Comparison of ENCODE assay signal across 8 cellular contexts in the genomic region with DNA sequence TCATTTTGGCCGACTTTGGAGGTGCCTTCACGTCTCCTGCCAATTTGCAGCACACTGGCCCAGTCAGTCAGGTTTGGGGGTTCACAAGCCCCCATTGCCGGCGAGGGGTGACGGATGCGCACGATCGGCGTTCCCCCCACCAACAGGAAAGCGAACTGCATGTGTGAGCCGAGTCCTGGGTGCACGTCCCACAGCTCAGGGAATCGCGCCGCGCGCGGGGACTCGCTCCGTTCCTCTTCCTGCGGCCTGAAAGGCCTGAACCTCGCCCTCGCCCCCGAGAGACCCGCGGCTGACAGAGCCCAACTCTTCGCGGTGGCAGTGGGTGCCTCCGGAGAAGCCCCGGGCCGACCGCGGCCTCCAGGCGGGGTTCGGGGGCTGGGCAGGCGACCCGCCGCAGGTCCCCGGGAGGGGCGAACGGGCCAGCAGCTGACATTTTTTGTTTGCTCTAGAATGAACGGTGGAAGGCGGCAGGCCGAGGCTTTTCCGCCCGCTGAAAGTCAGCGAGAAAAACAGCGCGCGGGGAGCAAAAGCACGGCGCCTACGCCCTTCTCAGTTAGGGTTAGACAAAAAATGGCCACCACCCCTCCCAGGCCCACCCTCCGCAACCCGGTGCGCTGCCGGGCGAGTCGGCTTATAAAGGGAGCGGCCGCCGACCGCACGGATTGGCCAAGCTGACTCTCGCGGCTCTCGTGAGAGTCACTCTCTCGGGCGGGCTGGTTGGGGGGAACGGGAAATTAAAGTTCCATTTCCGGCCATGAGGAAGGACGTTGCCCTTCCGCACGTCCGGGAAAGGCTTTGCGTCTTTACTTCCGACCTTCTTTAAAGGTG. TPM values are rescaled to one million over a fixed set of nuclear protein-coding genes. Genes with fewer than 3 reads are reported as not detected.
A peak's percentile ranks its signal among the peaks of the same experiment; 100 is the strongest.
DNase-seq lines count a peak whose midpoint lies in the region; ATAC-seq and TF ChIP-seq lines count a peak whose summit lies in the region.

TERC (minus strand) TSS at position 608 of the 828 bp plus-strand sequence.

- H3K36me3 Mint-ChIP-seq in Calu3 (ENCODE audit: insufficient read depth, unreplicated experiment): peaks cover 45% of the 10 kb centered on the region

- CTCF ChIA-PET in Calu3 (lab: Charles Lee): interaction anchor here (0.6 to 1.1 kb wide), 2 partner anchors 22 to 373 kb away, joined by 4 read pairs; no protein-coding TSS in a partner anchor

- H3K4me3 Mint-ChIP-seq in Calu3 (ENCODE audit: low read depth, unreplicated experiment): peak within 1 kb of the TSS; percentile 91

- peak within 1 kb of the TSS; percentile 79 for H3K4me2 ChIP-seq in OCI-LY3 (ENCODE audit: low read length)

- H3K27me3 ChIP-seq in OCI-LY3 (ENCODE audit: low read depth, low read length) (no peaks in the 10 kb centered on the region), mononuclear cell (ENCODE audit: insufficient read depth, low read length) (no peaks in the 10 kb centered on the region)

- peak; percentile 62 for ATAC-seq in GM21367 (IDR thresholded peaks at IDR 0.05; ENCODE audit: unreplicated experiment)

- peak within 1 kb of the TSS; percentile 93 for H3K4me3 ChIP-seq in OCI-LY3 (ENCODE audit: low read length)
- peak within 1 kb of the TSS; percentile 88 for H3K4me3 ChIP-seq in epithelial cell of esophagus (ENCODE audit: low read length)
- peak within 1 kb of the TSS; percentile 88 for H3K4me3 ChIP-seq in mononuclear cell (ENCODE audit: low read length)

- H3K27ac Mint-ChIP-seq in Calu3 (ENCODE audit: unreplicated experiment): peak within 1 kb of the TSS; percentile 79

- DNase-seq in Calu3 (peak; percentile 89), HUDEP-2 (lab: John Stamatoyannopoulos, UW; ENCODE audit: unreplicated experiment in 76 of 76) (peak; percentile 6 to 93 (median 84)), activated T-cell treated with anti-CD3 and anti-CD28 coated beads for 48 hours (ENCODE audit: low read depth) (peak; percentile 90), epithelial cell of esophagus (ENCODE audit: low read depth) (peak; percentile 90)
- DNase-seq in stimulated activated CD8-positive, alpha-beta memory T cell treated with anti-CD3 and anti-CD28 coated beads, Interleukin-4, amount 100 ng/mL, for 1 hour (ENCODE audit: low read depth in 2 of 2, low spot score in 1 of 2): peak; percentile 80 to 87

- H3K36me3 ChIP-seq in OCI-LY3 (replicated peaks; ENCODE audit: low read depth, low read length): no peaks in the 10 kb centered on the region

- 0 out of 2 replicates have a peak, but pooled peaks cover 4% of the 10 kb centered on the region for H3K9me3 ChIP-seq in OCI-LY3 (ENCODE audit: insufficient read depth, low read length)
- H3K9me3 ChIP-seq in mononuclear cell (ENCODE audit: low read depth, low read length): no peaks in the 10 kb centered on the region

- peak within 1 kb of the TSS; percentile 78 for H3K27ac ChIP-seq in OCI-LY3 (ENCODE audit: low read length)

- no peaks in the 10 kb centered on the region for H3K79me2 ChIP-seq in OCI-LY3 (ENCODE audit: low read length)

- no peaks in the 10 kb centered on the region for H3K27me3 Mint-ChIP-seq in Calu3 (ENCODE audit: unreplicated experiment)

- H3K4me1 Mint-ChIP-seq in Calu3 (ENCODE audit: low read depth, unreplicated experiment): peaks cover 11% of the 10 kb centered on the region

- H3K4me1 ChIP-seq in OCI-LY3 (ENCODE audit: low read length): peaks cover 14% of the 10 kb centered on the region
- peaks cover 21% of the 10 kb centered on the region for H3K4me1 ChIP-seq in mononuclear cell (ENCODE audit: insufficient read depth, low read length)

- H2AFZ ChIP-seq in OCI-LY3 (ENCODE audit: low read depth, low read length): peak within 1 kb of the TSS; percentile 78

- H4K20me1 ChIP-seq in OCI-LY3 (ENCODE audit: insufficient read depth, low read length): no peaks in the 10 kb centered on the region

- TF ChIP-seq CTCF in Calu3 (IDR thresholded peaks at IDR 0.05; ENCODE audit: unreplicated experiment) (no peak), OCI-LY3 (IDR thresholded peaks at IDR 0.05; ENCODE audit: low read depth, low read length) (no peak), epithelial cell of esophagus (IDR thresholded peaks at IDR 0.05; ENCODE audit: insufficient read depth, low read depth, low read length, missing control alignments) (no peak)

- peaks cover 7% of the 10 kb centered on the region for H3K9me3 Mint-ChIP-seq in Calu3 (ENCODE audit: low read depth, unreplicated experiment)

- H3K9ac ChIP-seq in OCI-LY3 (ENCODE audit: low read length): peak within 1 kb of the TSS; percentile 87

- intact Hi-C loops in Calu3 (cut with micrococcal nuclease; ENCODE audit: unreplicated experiment): loop anchor here (5.0 to 10.0 kb wide), 2 partner anchors 650 to 1048 kb away; partner anchors contain the start of gene CLDN11

- TSS peak; percentile 96 for BruUV-seq in Calu3 (replicated peaks; lab: Mats Ljungman, UMichigan)

RNA-seq across cellular contexts. Expression of gene TERC, which starts in this region (rescaled TPM):
- total RNA-seq in Calu3 (2022) (4.7 and 11.0 TPM in 2 replicates), mononuclear cell (382 TPM)

Comparison
In these comparisons a context has a peak if more than half of its experiments do, and no peak if none do; other contexts are left out.
1. Peak in every context shown above with its lines: DNase-seq, ATAC-seq, H3K4me3 ChIP-seq and H3K27ac ChIP-seq.
2. RNA of gene TERC (total RNA-seq): 382 TPM in mononuclear cell (single experiment); 4.7 to 11.0 TPM in Calu3; every median in the first group is over 10 times any median in the second.